1 cellular context compared by ENCODE assay signal in the genomic region with DNA sequence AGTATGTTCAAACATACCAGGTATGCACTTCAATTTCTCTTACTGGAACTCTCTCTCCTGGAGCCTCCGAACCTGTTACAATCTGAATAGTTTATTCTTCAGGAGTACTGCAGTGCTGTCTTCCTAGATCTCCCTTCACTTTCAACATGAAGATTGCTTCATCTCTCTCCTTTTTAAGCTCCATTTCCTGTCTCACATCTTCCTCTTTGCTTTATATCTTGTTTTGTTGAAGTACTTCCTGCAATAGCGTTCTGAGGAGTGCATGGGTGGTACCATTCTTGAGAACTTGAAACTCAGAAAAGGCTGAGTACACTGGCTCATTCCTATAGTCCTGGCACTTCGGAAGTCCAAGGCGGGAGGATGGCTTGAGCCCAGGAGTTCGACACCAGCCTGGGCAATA.
TF ChIP-seq lines count a peak whose summit lies in the region.

No MANE protein-coding gene starts in this region.

TF ChIP-seq in HepG2, 621 proteins besides CTCF, POLR2A, EP300 and RAD21:
- no peak for TF ChIP-seq SMYD3 (CRISPR knock-in tag; IDR thresholded peaks at IDR 0.05)
- TF ChIP-seq, protein P1, sequence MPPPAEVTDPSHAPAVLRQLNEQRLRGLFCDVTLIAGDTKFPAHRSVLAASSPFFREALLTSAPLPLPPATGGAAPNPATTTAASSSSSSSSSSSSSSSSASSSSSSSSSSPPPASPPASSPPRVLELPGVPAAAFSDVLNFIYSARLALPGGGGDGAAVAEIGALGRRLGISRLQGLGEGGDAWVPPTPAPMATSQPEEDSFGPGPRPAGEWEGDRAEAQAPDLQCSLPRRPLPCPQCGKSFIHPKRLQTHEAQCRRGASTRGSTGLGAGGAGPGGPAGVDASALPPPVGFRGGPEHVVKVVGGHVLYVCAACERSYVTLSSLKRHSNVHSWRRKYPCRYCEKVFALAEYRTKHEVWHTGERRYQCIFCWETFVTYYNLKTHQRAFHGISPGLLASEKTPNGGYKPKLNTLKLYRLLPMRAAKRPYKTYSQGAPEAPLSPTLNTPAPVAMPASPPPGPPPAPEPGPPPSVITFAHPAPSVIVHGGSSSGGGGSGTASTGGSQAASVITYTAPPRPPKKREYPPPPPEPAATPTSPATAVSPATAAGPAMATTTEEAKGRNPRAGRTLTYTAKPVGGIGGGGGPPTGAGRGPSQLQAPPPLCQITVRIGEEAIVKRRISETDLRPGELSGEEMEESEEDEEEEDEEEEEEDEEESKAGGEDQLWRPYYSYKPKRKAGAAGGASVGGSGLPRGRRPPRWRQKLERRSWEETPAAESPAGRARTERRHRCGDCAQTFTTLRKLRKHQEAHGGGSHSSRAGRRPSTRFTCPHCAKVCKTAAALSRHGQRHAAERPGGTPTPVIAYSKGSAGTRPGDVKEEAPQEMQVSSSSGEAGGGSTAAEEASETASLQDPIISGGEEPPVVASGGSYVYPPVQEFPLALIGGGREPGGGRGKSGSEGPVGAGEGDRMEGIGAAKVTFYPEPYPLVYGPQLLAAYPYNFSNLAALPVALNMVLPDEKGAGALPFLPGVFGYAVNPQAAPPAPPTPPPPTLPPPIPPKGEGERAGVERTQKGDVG (CRISPR knock-in tag; IDR thresholded peaks at IDR 0.05; ENCODE audit: borderline replicate concordance) = no peak
- TF ChIP-seq, protein P2, sequence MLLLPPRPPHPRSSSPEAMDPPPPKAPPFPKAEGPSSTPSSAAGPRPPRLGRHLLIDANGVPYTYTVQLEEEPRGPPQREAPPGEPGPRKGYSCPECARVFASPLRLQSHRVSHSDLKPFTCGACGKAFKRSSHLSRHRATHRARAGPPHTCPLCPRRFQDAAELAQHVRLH (CRISPR knock-in tag; IDR thresholded peaks at IDR 0.05; ENCODE audit: borderline replicate concordance, low read depth) = no peak
